In genomic region chr13:29771247-29771646, GRCh38 we compare ENCODE assay signal across 8 cellular contexts.
DNase-seq lines count a peak whose midpoint lies in the region; ATAC-seq and TF ChIP-seq lines count a peak whose summit lies in the region.

No MANE protein-coding gene starts in this region.

- no peak for TF ChIP-seq EP300 in ovary (IDR thresholded peaks at IDR 0.05)

- H3K9me3 Mint-ChIP-seq in chondrocyte (ENCODE audit: low read depth), result no peaks in the 10 kb centered on the region
- H3K9me3 Mint-ChIP-seq in nephron progenitor cell, result no peaks in the 10 kb centered on the region

- TF ChIP-seq POLR2A in ovary (IDR thresholded peaks at IDR 0.05), result no peak

- WGBS in ovary, 3 donors, result 66 to 72% (median 66%) methylated on average over 2 of the region's 2 CpGs

- H3K27me3 Mint-ChIP-seq in chondrocyte (ENCODE audit: low read depth) (no peaks in the 10 kb centered on the region), nephron progenitor cell (ENCODE audit: low read depth, poor library complexity) (no peaks in the 10 kb centered on the region)

- no peak overlapping the region for H3K27ac ChIP-seq in ovary

- H3K27ac Mint-ChIP-seq in chondrocyte (ENCODE audit: unreplicated experiment) (no peak overlapping the region), nephron progenitor cell (no peak overlapping the region)

- peaks cover 5% of the 10 kb centered on the region for H3K36me3 Mint-ChIP-seq in chondrocyte (ENCODE audit: low read depth)
- H3K36me3 Mint-ChIP-seq in nephron progenitor cell (ENCODE audit: low read depth), result peaks cover 14% of the 10 kb centered on the region

- ATAC-seq in HG02852 (IDR thresholded peaks at IDR 0.05; ENCODE audit: unreplicated experiment), result no peak

- H3K36me3 ChIP-seq in ovary, result no peaks in the 10 kb centered on the region

- intact Hi-C loops in ovary (cut with DNase I), result loop anchor here in 2 of 4 donors (5.0 to 10.0 kb wide), 2 partner anchors 266 to 341 kb away; no protein-coding TSS in a partner anchor

- DNase-seq in NCI-H510A treated with DMSO at 0.1 percent for 48 hours (lab: John Stamatoyannopoulos, UW), result peak; percentile 18
- no peak for DNase-seq in NCI-H510A (lab: John Stamatoyannopoulos, UW)
- DNase-seq in NCI-H524 treated with DMSO at 0.1 percent for 48 hours (lab: John Stamatoyannopoulos, UW), result peak; percentile 22
- no peak for DNase-seq in chondrocyte (ENCODE audit: low spot score)
- DNase-seq in nephron progenitor cell, result no peak
- DNase-seq in C1 segment of cervical spinal cord (lab: John Stamatoyannopoulos, UW), result no peak
- no peak for DNase-seq in ovary

- peak; percentile 86 for TF ChIP-seq CTCF in chondrocyte (IDR thresholded peaks at IDR 0.05)
- peak; percentile 46 for TF ChIP-seq CTCF in nephron progenitor cell (IDR thresholded peaks at IDR 0.05)
- peak in 1 of 3 donors; percentile 39 for TF ChIP-seq CTCF in ovary (IDR thresholded peaks at IDR 0.05)

- H3K4me1 Mint-ChIP-seq in chondrocyte (ENCODE audit: low read depth) (no peaks in the 10 kb centered on the region), nephron progenitor cell (peaks cover 7% of the 10 kb centered on the region)

- no peaks in the 10 kb centered on the region for H3K27me3 ChIP-seq in ovary

- no peaks in the 10 kb centered on the region for H3K9me3 ChIP-seq in ovary

- H3K4me1 ChIP-seq in ovary (ENCODE audit: insufficient read depth), result no peaks in the 10 kb centered on the region

- H3K4me3 ChIP-seq in ovary, result no peak overlapping the region

- H3K4me3 Mint-ChIP-seq in chondrocyte (ENCODE audit: unreplicated experiment), result no peak overlapping the region
- H3K4me3 Mint-ChIP-seq in nephron progenitor cell, result no peak overlapping the region

Comparison
In these comparisons a context has a peak if more than half of its experiments do, and no peak if none do; other contexts are left out.
1. DNase-seq: peak in NCI-H510A treated with DMSO at 0.1 percent for 48 hours (single experiment) and NCI-H524 treated with DMSO at 0.1 percent for 48 hours (single experiment); none in NCI-H510A (single experiment), chondrocyte (single experiment), nephron progenitor cell (single experiment), C1 segment of cervical spinal cord (0 of 14) and ovary (0 of 5).